Comparison of ENCODE assay signal across 1 cellular context in the genomic region with DNA sequence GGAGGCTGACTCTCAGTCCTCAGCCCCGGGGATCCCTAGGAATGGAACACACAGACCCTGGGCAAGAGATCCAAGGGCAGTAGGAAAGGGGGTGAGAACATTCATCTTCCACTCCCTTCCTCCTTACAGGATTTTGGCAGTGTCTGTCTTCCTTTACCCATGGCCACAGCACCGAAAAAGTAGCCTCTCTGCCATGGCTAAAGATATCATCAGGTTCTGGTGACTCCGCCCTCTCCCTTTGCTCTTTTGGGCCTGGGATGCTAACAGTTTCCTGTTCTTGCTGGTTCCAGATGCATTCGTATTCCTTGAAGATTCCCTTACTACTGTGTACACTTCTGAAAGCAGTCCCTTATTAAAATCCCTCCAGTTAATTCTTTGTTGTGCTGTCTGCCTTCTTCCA.
TF ChIP-seq lines count a peak whose summit lies in the region.

No MANE protein-coding gene starts in this region.

TF ChIP-seq in neural cell, 6 proteins besides CTCF, POLR2A, EP300 and RAD21 (continued from another document):
- TF ChIP-seq REST (IDR thresholded peaks at IDR 0.05; ENCODE audit: borderline replicate concordance) (no peak), SMC3 (conservative IDR thresholded peaks at IDR 0.05; ENCODE audit: poor library complexity) (no peak)
